ENCODE assay signal across 13 cellular contexts in the genomic region with DNA sequence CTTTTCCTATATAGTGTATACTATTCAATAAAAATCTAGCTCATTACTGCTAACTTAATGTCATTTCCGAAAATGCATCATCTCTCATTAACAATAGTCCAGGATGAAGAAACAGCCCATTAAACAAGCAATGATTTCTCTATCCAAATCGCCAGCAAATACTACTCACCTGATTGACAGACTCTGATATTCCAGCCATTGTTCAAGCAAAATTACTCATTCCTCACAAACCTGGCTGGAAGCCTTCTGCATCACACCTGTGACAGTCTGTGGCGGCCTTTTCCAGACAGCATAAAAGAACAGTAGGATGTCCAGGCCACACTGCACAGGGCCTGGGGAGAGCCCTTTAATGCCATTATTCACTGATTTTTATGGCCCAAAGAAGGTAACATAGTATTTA.
A peak's percentile ranks its signal among the peaks of the same experiment; 100 is the strongest.
DNase-seq lines count a peak whose midpoint lies in the region; ATAC-seq and TF ChIP-seq lines count a peak whose summit lies in the region.
"Had no signal": no experiment of that assay in that cellular context is flagged by ENCODE, and none has a peak within 500 bp of the region (broad histone marks: within the 10 kb centered on the region; RNA-seq: fewer than 3 reads in every experiment).

No MANE protein-coding gene starts in this region.

- H3K4me3 ChIP-seq in breast epithelium (no peak overlapping the region), MG63 (no peak overlapping the region)
- H3K4me3 ChIP-seq: SJSA1, stomach, vagina had no signal

- no peaks in the 10 kb centered on the region for H3K36me3 ChIP-seq in breast epithelium
- H3K36me3 ChIP-seq in MG63 = peaks cover 7% of the 10 kb centered on the region
- H3K36me3 ChIP-seq: SJSA1, stomach, vagina had no signal

- H3K9me3 ChIP-seq in breast epithelium (no peaks in the 10 kb centered on the region), MG63 (no peaks in the 10 kb centered on the region)
- H3K9me3 ChIP-seq: SJSA1, stomach, vagina had no signal

- intact Hi-C loops in MCF 10A (cut with micrococcal nuclease) = loop anchor here (5.0 kb wide), 1 partner anchor 352 kb away; no protein-coding TSS in a partner anchor
- intact Hi-C loops in breast epithelium (cut with DNase I; ENCODE audit: low total_unique reads) = no loop called here

- ATAC-seq in activated naive CD8-positive, alpha-beta T cell treated with anti-CD3 and anti-CD28 coated beads, Interleukin-2, amount 50 U/mL, for 24 hours = no peak
- ATAC-seq in GM18868 (IDR thresholded peaks at IDR 0.05; ENCODE audit: unreplicated experiment) (no peak), GM19455 (IDR thresholded peaks at IDR 0.05; ENCODE audit: unreplicated experiment) (no peak)
- ATAC-seq in activated CD4-positive, CD25-positive, alpha-beta regulatory T cell treated with anti-CD3 and anti-CD28 coated beads, Interleukin-2, amount 50 U/mL, for 24 hours = no peak

- no peak overlapping the region for H3K4me3 Mint-ChIP-seq in MCF 10A (ENCODE audit: unreplicated experiment)
- H3K4me3 Mint-ChIP-seq in activated naive CD8-positive, alpha-beta T cell treated with anti-CD3 and anti-CD28 coated beads, Interleukin-2, amount 50 U/mL, for 24 hours = peak overlapping the region; percentile 42

- POLR2A ChIA-PET in MCF 10A (lab: Yijun Ruan, JAX) = no interaction called here

- no peak for TF ChIP-seq CTCF in MCF 10A (IDR thresholded peaks at IDR 0.05; ENCODE audit: unreplicated experiment)
- no peak for TF ChIP-seq CTCF in breast epithelium (IDR thresholded peaks at IDR 0.05)

- no peak for TF ChIP-seq POLR2A in breast epithelium (IDR thresholded peaks at IDR 0.05)

- no peaks in the 10 kb centered on the region for H3K4me1 ChIP-seq in breast epithelium
- H3K4me1 ChIP-seq: SJSA1, vagina had no signal

- H3K27me3 ChIP-seq in breast epithelium = no peaks in the 10 kb centered on the region
- no peaks in the 10 kb centered on the region for H3K27me3 ChIP-seq in MG63
- H3K27me3 ChIP-seq: SJSA1, stomach, vagina had no signal

- H3K9me3 Mint-ChIP-seq in MCF 10A (ENCODE audit: unreplicated experiment) = no peaks in the 10 kb centered on the region
- peaks cover 8% of the 10 kb centered on the region for H3K9me3 Mint-ChIP-seq in activated naive CD8-positive, alpha-beta T cell treated with anti-CD3 and anti-CD28 coated beads, Interleukin-2, amount 50 U/mL, for 24 hours

- no peak overlapping the region for H3K27ac Mint-ChIP-seq in MCF 10A (ENCODE audit: low read depth, unreplicated experiment)
- peak overlapping the region; percentile 86 for H3K27ac Mint-ChIP-seq in activated naive CD8-positive, alpha-beta T cell treated with anti-CD3 and anti-CD28 coated beads, Interleukin-2, amount 50 U/mL, for 24 hours

- H3K36me3 Mint-ChIP-seq in MCF 10A (ENCODE audit: insufficient read depth, unreplicated experiment) = peaks cover 5% of the 10 kb centered on the region
- peaks cover 29% of the 10 kb centered on the region for H3K36me3 Mint-ChIP-seq in activated naive CD8-positive, alpha-beta T cell treated with anti-CD3 and anti-CD28 coated beads, Interleukin-2, amount 50 U/mL, for 24 hours (ENCODE audit: low read depth)

- no peaks in the 10 kb centered on the region for H3K27me3 Mint-ChIP-seq in MCF 10A (ENCODE audit: insufficient read depth, unreplicated experiment)
- no peaks in the 10 kb centered on the region for H3K27me3 Mint-ChIP-seq in activated naive CD8-positive, alpha-beta T cell treated with anti-CD3 and anti-CD28 coated beads, Interleukin-2, amount 50 U/mL, for 24 hours

- H3K4me1 Mint-ChIP-seq in MCF 10A (ENCODE audit: insufficient read depth, unreplicated experiment) = peaks cover 8% of the 10 kb centered on the region
- H3K4me1 Mint-ChIP-seq in activated naive CD8-positive, alpha-beta T cell treated with anti-CD3 and anti-CD28 coated beads, Interleukin-2, amount 50 U/mL, for 24 hours = peaks cover 50% of the 10 kb centered on the region

- no peak overlapping the region for H3K27ac ChIP-seq in breast epithelium
- H3K27ac ChIP-seq: SJSA1, stomach, vagina had no signal

- CTCF ChIA-PET in MCF 10A (lab: Yijun Ruan, JAX) = interaction anchor here (0.6 to 10.4 kb wide), 4 partner anchors 126 to 222 kb away, joined by 3 to 273 read pairs (median 4); no protein-coding TSS in a partner anchor

- BruUV-seq in MCF 10A (replicated peaks; lab: Mats Ljungman, UMichigan) = no TSS peak

- DNase-seq in MCF 10A (ENCODE audit: unreplicated experiment) = peak; percentile 18
- DNase-seq in breast epithelium (ENCODE audit: low spot score in 2 of 2) = no peak
- peak; percentile 82 for DNase-seq in NCI-H748 (lab: John Stamatoyannopoulos, UW; ENCODE audit: unreplicated experiment)
- no peak for DNase-seq in activated naive CD8-positive, alpha-beta T cell treated with anti-CD3 and anti-CD28 coated beads, Interleukin-2, amount 50 U/mL, for 24 hours
- DNase-seq in MG63 = no peak
- DNase-seq: DMS 273 treated with DMSO at 0.1 percent for 48 hours, NCI-H226, stomach had no signal

Comparison
In these comparisons a context has a peak if more than half of its experiments do, and no peak if none do; other contexts are left out.
1. DNase-seq: peak in MCF 10A (single experiment) and NCI-H748 (single experiment); none in breast epithelium (0 of 2), activated naive CD8-positive, alpha-beta T cell treated with anti-CD3 and anti-CD28 coated beads, Interleukin-2, amount 50 U/mL, for 24 hours (single experiment) and MG63 (single experiment).